Comparison of ENCODE assay signal across 25 cellular contexts in the genomic region with DNA sequence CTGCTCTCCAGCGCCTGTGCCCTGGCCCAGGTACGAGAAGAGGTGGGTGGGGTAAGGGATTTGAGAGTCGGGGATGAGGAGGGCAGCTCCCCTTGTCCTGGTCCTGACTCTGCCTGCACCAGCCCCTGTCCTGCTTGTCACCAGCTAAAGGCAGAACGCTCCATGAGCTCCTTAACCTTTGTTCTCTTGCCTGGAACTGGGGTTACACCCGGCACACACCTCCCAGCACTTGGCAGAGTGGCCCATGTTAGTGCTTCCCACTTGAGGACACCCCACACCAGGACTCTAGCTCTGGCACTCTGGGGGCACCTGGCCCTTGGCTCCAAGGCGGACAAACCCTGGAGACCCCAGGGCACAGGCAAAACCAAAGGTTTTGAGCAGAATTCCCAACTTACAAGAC.
"Had no signal": no experiment of that assay in that cellular context is flagged by ENCODE, and none has a peak within 500 bp of the region (broad histone marks: within the 10 kb centered on the region; RNA-seq: fewer than 3 reads in every experiment).

No MANE protein-coding gene starts in this region.

- H3K27ac Mint-ChIP-seq: mesothelial cell of epicardium; naive thymus-derived CD4-positive, alpha-beta T cell; neural progenitor cell; progenitor cell of endocrine pancreas; stimulated activated memory B cell treated with anti-CD40 and anti-IgM and Interleukin-4, amounts not matched to agents 10 μg/mL and 1 μg/mL and 100 μg/mL, for 72 hours; stimulated activated naive CD8-positive, alpha-beta T cell treated with anti-CD3 and anti-CD28 coated beads, Interleukin-15, amount 100 ng/mL, for 72 hours had no signal

- H3K4me3 Mint-ChIP-seq: mesothelial cell of epicardium; naive thymus-derived CD4-positive, alpha-beta T cell; nephron progenitor cell; neural progenitor cell; stimulated activated memory B cell treated with anti-CD40 and anti-IgM and Interleukin-4, amounts not matched to agents 10 μg/mL and 1 μg/mL and 100 μg/mL, for 72 hours; stimulated activated naive CD8-positive, alpha-beta T cell treated with anti-CD3 and anti-CD28 coated beads, Interleukin-15, amount 100 ng/mL, for 72 hours; type B pancreatic cell had no signal

- H3K4me1 Mint-ChIP-seq: mesothelial cell of epicardium; naive thymus-derived CD4-positive, alpha-beta T cell; stimulated activated naive CD8-positive, alpha-beta T cell treated with anti-CD3 and anti-CD28 coated beads, Interleukin-15, amount 100 ng/mL, for 72 hours had no signal

- H3K9me3 Mint-ChIP-seq: mesothelial cell of epicardium; naive thymus-derived CD4-positive, alpha-beta T cell; nephron progenitor cell; neural progenitor cell; stimulated activated memory B cell treated with anti-CD40 and anti-IgM and Interleukin-4, amounts not matched to agents 10 μg/mL and 1 μg/mL and 100 μg/mL, for 72 hours; stimulated activated naive CD8-positive, alpha-beta T cell treated with anti-CD3 and anti-CD28 coated beads, Interleukin-15, amount 100 ng/mL, for 72 hours; type B pancreatic cell had no signal

- H3K4me3 ChIP-seq: heart right ventricle, hepatocyte, left ventricle myocardium inferior, lung, neural progenitor cell, ovary, sigmoid colon, smooth muscle cell, tibial nerve, vagina had no signal

- H3K27me3 ChIP-seq: heart right ventricle, hepatocyte, neural progenitor cell, ovary, sigmoid colon, tibial nerve, vagina had no signal

- H3K27me3 Mint-ChIP-seq: naive thymus-derived CD4-positive, alpha-beta T cell; stimulated activated naive CD8-positive, alpha-beta T cell treated with anti-CD3 and anti-CD28 coated beads, Interleukin-15, amount 100 ng/mL, for 72 hours had no signal

- H3K36me3 ChIP-seq: heart right ventricle, left ventricle myocardium inferior, neural progenitor cell, ovary, sigmoid colon, tibial nerve, vagina had no signal

- ATAC-seq: heart right ventricle; naive thymus-derived CD4-positive, alpha-beta T cell; right cardiac atrium; stimulated activated memory B cell treated with anti-CD40 and anti-IgM and Interleukin-4, amounts not matched to agents 10 μg/mL and 1 μg/mL and 100 μg/mL, for 72 hours; stimulated activated naive CD8-positive, alpha-beta T cell treated with anti-CD3 and anti-CD28 coated beads, Interleukin-15, amount 100 ng/mL, for 72 hours had no signal

- H3K36me3 Mint-ChIP-seq: mesothelial cell of epicardium; naive thymus-derived CD4-positive, alpha-beta T cell; neural progenitor cell; stimulated activated memory B cell treated with anti-CD40 and anti-IgM and Interleukin-4, amounts not matched to agents 10 μg/mL and 1 μg/mL and 100 μg/mL, for 72 hours; type B pancreatic cell had no signal

- DNase-seq: heart right ventricle; islet precursor cell; left ventricle myocardium inferior; mesendoderm; naive thymus-derived CD4-positive, alpha-beta T cell; nephron progenitor cell; ovary; sigmoid colon; stimulated activated CD4-positive, alpha-beta T cell treated with anti-CD3 and anti-CD28 coated beads, Interleukin-1b, Interleukin-23, amount 100 ng/mL, for 48 hours; stimulated activated CD4-positive, alpha-beta T cell treated with anti-CD3 and anti-CD28 coated beads, Interleukin-2, amount 100 ng/mL, for 48 hours; stimulated activated CD4-positive, alpha-beta T cell treated with anti-CD3 and anti-CD28 coated beads, Interleukin-4, amount 100 ng/mL, for 4 hours; stimulated activated CD8-positive, alpha-beta memory T cell treated with anti-CD3 and anti-CD28 coated beads, Interleukin-4, amount 100 ng/mL, for 48 hours; stimulated activated naive CD4-positive, alpha-beta T cell treated with Interleukin-2 at 50 U/mL for 16 hours; stimulated activated naive CD8-positive, alpha-beta T cell treated with anti-CD3 and anti-CD28 coated beads, Interleukin-15, amount 100 ng/mL, for 72 hours had no signal

- H3K4me1 ChIP-seq: heart right ventricle, left ventricle myocardium inferior, sigmoid colon, tibial nerve, vagina had no signal

- H3K9me3 ChIP-seq: heart right ventricle, left ventricle myocardium inferior, ovary, sigmoid colon, tibial nerve, vagina had no signal

- H3K27ac ChIP-seq: heart right ventricle, hepatocyte, left ventricle myocardium inferior, neural progenitor cell, ovary, sigmoid colon, tibial nerve, vagina had no signal
